1 cellular context compared by ENCODE assay signal in genomic region chr6:151058021-151058733, GRCh38.
TF ChIP-seq lines count a peak whose summit lies in the region.

No MANE protein-coding gene starts in this region.

TF ChIP-seq in SK-N-SH, 30 proteins besides CTCF, POLR2A, EP300 and RAD21 (continued from another document):
- TF ChIP-seq IRF3 (IDR thresholded peaks at IDR 0.05; ENCODE audit: low read depth, low read length), result no peak
- no peak for TF ChIP-seq TEAD4 (IDR thresholded peaks at IDR 0.05; ENCODE audit: borderline replicate concordance, insufficient read depth)
- TF ChIP-seq MAX (IDR thresholded peaks at IDR 0.05; ENCODE audit: low read depth), result no peak
- TF ChIP-seq ELF1 (IDR thresholded peaks at IDR 0.05), result no peak
- TF ChIP-seq MEF2A (IDR thresholded peaks at IDR 0.05; ENCODE audit: borderline replicate concordance, low read depth), result no peak
- TF ChIP-seq RCOR1 (IDR thresholded peaks at IDR 0.05; ENCODE audit: low read length), result peak; percentile 91
- TF ChIP-seq CHD2 (IDR thresholded peaks at IDR 0.05; ENCODE audit: low read length, partially characterized antibody), result peak; percentile 40
- peak; percentile 58 for TF ChIP-seq NFIC (IDR thresholded peaks at IDR 0.05; ENCODE audit: borderline replicate concordance)
- no peak for TF ChIP-seq POLR2AphosphoS5 (IDR thresholded peaks at IDR 0.05; ENCODE audit: low read depth, low read length)
- TF ChIP-seq USF1 (IDR thresholded peaks at IDR 0.05; ENCODE audit: borderline replicate concordance, low read depth), result no peak
- peak; percentile 47; the same call in 1 of the 2 replicates for TF ChIP-seq TCF12 (IDR thresholded peaks at IDR 0.05)
- no peak for TF ChIP-seq YY1 (IDR thresholded peaks at IDR 0.05; ENCODE audit: low read depth)
- no peak for TF ChIP-seq USF2 (IDR thresholded peaks at IDR 0.05; ENCODE audit: borderline replicate concordance, low read depth, low read length)
- no peak for TF ChIP-seq REST (IDR thresholded peaks at IDR 0.05; ENCODE audit: low read depth, low read length)
- TF ChIP-seq SIN3A (IDR thresholded peaks at IDR 0.05; ENCODE audit: borderline replicate concordance, low read depth, low read length), result no peak
- TF ChIP-seq GABPA (IDR thresholded peaks at IDR 0.05; ENCODE audit: low read depth), result no peak
TF ChIP-seq in SK-N-SH: peak in this region for 8.
